In the genomic region with DNA sequence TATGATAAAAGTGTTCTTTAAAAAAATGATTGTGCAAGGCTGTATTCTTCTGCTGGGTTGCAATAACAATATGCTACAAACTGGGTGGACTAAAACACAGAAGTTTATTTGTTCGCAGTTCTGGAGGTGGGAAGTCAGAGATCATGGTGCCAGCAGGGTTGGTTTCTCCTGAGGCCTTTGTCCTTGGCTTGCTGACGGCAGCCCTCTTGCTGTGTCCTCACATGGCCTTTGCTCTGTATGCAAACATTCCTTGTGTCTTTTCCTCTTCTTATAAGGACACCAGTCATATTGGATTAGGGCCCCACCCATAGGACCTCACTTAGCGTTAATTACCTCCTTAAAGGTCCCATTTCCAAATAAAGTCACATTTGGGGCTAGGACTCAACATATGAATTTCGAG, we compare ENCODE assay signal across 9 cellular contexts.
"Had no signal": no experiment of that assay in that cellular context is flagged by ENCODE, and none has a peak within 500 bp of the region (broad histone marks: within the 10 kb centered on the region; RNA-seq: fewer than 3 reads in every experiment).

No MANE protein-coding gene starts in this region.

- H3K9me3 ChIP-seq: HAP-1 had no signal

- ATAC-seq: GM23338, HCT116 had no signal

- H3K4me1 ChIP-seq: HAP-1 had no signal

- H3K27ac ChIP-seq: GM23248 had no signal

- H3K4me3 ChIP-seq: GM23248, GM23338, HAP-1 had no signal

- DNase-seq: GM23248, GOT3, H7, H9, HCEC 1CT, HFFc6 had no signal

- H3K36me3 ChIP-seq: HAP-1 had no signal
